ENCODE assay signal across 12 cellular contexts in genomic region chr1:217027403-217028080, GRCh38.
DNase-seq lines count a peak whose midpoint lies in the region; ATAC-seq, FAIRE-seq and TF ChIP-seq lines count a peak whose summit lies in the region.
"Had no signal": no experiment of that assay in that cellular context is flagged by ENCODE, and none has a peak within 500 bp of the region (broad histone marks: within the 10 kb centered on the region; RNA-seq: fewer than 3 reads in every experiment).

No MANE protein-coding gene starts in this region.

- no peak for FAIRE-seq in GM12891 (lab: Jason Lieb, UNC)
- FAIRE-seq: GM12892 had no signal

- intact Hi-C loops in cardiac septum (cut with DNase I), result no loop called here

- DNase-seq in GM12891 (ENCODE audit: insufficient read length, low spot score) (no peak), NOMO-1 treated with DMSO at 0.1 percent for 48 hours (lab: John Stamatoyannopoulos, UW; ENCODE audit: unreplicated experiment) (peak; percentile 99), NCI-H1092 treated with DMSO at 0.1 percent for 48 hours (lab: John Stamatoyannopoulos, UW) (no peak), cardiac septum (ENCODE audit: low spot score) (no peak)
- no peak for DNase-seq in stimulated activated CD4-positive, alpha-beta T cell treated with anti-CD3 and anti-CD28 coated beads, Interleukin-4, amount 100 ng/mL, for 1 hour
- no peak for DNase-seq in stimulated activated CD8-positive, alpha-beta memory T cell treated with anti-CD3 and anti-CD28 coated beads, Interleukin-4, amount 100 ng/mL, for 48 hours
- DNase-seq: immature natural killer cell, occipital lobe had no signal

- peak; percentile 94 for ATAC-seq in GM19468 (IDR thresholded peaks at IDR 0.05; ENCODE audit: extremely low read depth, unreplicated experiment)
- peak; percentile 80 for ATAC-seq in HG03045 (IDR thresholded peaks at IDR 0.05; ENCODE audit: unreplicated experiment)
- ATAC-seq: Panc1 had no signal

- no peak for TF ChIP-seq POLR2A in GM12891 (IDR thresholded peaks at IDR 0.05; ENCODE audit: low read depth, low read length)

TF ChIP-seq in GM12891, 5 proteins besides CTCF, POLR2A, EP300 and RAD21:
- TF ChIP-seq TAF1 (IDR thresholded peaks at IDR 0.05; ENCODE audit: low read depth, low read length) (no peak), SPI1 (IDR thresholded peaks at IDR 0.05; ENCODE audit: low read depth, low read length) (peak; percentile 95)
TF ChIP-seq in GM12891: peak in this region for 1.
